Comparison of ENCODE assay signal across 1 cellular context in the genomic region with DNA sequence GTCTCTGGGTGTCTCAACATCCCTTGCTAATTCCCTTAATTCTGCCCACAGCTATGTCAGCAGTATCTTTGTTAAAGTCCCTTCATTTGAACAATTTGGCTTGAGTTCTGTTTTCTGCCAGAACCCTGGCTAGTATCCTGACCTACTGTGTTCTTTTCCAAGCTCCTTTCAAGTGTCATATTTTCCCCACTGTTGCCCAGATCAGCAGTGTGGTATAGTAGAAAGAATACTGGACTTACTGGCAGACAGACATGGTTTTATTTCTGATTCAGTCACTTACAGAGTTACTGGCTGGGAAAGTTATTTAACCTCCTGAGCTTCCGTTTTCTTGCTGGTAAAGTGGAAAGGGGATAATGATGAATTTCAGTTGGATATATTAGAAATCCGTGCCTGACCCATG.
TF ChIP-seq lines count a peak whose summit lies in the region.

No MANE protein-coding gene starts in this region.

TF ChIP-seq in GM23338, 12 proteins besides CTCF, POLR2A, EP300 and RAD21 (continued from another document):
- TF ChIP-seq, protein P1, sequence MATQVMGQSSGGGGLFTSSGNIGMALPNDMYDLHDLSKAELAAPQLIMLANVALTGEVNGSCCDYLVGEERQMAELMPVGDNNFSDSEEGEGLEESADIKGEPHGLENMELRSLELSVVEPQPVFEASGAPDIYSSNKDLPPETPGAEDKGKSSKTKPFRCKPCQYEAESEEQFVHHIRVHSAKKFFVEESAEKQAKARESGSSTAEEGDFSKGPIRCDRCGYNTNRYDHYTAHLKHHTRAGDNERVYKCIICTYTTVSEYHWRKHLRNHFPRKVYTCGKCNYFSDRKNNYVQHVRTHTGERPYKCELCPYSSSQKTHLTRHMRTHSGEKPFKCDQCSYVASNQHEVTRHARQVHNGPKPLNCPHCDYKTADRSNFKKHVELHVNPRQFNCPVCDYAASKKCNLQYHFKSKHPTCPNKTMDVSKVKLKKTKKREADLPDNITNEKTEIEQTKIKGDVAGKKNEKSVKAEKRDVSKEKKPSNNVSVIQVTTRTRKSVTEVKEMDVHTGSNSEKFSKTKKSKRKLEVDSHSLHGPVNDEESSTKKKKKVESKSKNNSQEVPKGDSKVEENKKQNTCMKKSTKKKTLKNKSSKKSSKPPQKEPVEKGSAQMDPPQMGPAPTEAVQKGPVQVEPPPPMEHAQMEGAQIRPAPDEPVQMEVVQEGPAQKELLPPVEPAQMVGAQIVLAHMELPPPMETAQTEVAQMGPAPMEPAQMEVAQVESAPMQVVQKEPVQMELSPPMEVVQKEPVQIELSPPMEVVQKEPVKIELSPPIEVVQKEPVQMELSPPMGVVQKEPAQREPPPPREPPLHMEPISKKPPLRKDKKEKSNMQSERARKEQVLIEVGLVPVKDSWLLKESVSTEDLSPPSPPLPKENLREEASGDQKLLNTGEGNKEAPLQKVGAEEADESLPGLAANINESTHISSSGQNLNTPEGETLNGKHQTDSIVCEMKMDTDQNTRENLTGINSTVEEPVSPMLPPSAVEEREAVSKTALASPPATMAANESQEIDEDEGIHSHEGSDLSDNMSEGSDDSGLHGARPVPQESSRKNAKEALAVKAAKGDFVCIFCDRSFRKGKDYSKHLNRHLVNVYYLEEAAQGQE (IDR thresholded peaks at IDR 0.05; ENCODE audit: unreplicated experiment): no peak
- TF ChIP-seq STAT1 (IDR thresholded peaks at IDR 0.05; ENCODE audit: unreplicated experiment): no peak
- TF ChIP-seq ZNF114 (CRISPR knock-in tag; IDR thresholded peaks at IDR 0.05): no peak
- no peak for TF ChIP-seq ZNF331 (CRISPR knock-in tag; IDR thresholded peaks at IDR 0.05; ENCODE audit: low read depth)
- no peak for TF ChIP-seq JUNB (IDR thresholded peaks at IDR 0.05; ENCODE audit: unreplicated experiment)
- no peak for TF ChIP-seq EZH2 (IDR thresholded peaks at IDR 0.05; ENCODE audit: low read depth, unreplicated experiment)
- TF ChIP-seq, protein P2, sequence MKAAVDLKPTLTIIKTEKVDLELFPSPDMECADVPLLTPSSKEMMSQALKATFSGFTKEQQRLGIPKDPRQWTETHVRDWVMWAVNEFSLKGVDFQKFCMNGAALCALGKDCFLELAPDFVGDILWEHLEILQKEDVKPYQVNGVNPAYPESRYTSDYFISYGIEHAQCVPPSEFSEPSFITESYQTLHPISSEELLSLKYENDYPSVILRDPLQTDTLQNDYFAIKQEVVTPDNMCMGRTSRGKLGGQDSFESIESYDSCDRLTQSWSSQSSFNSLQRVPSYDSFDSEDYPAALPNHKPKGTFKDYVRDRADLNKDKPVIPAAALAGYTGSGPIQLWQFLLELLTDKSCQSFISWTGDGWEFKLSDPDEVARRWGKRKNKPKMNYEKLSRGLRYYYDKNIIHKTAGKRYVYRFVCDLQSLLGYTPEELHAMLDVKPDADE (IDR thresholded peaks at IDR 0.05): no peak
- no peak for TF ChIP-seq EZH2phosphoT487 (IDR thresholded peaks at IDR 0.05; ENCODE audit: unreplicated experiment)
- TF ChIP-seq CREB1 (CRISPR knock-in tag; IDR thresholded peaks at IDR 0.05; ENCODE audit: low read depth): no peak
- TF ChIP-seq NANOG (IDR thresholded peaks at IDR 0.05; ENCODE audit: borderline replicate concordance): no peak
- TF ChIP-seq, protein P3, sequence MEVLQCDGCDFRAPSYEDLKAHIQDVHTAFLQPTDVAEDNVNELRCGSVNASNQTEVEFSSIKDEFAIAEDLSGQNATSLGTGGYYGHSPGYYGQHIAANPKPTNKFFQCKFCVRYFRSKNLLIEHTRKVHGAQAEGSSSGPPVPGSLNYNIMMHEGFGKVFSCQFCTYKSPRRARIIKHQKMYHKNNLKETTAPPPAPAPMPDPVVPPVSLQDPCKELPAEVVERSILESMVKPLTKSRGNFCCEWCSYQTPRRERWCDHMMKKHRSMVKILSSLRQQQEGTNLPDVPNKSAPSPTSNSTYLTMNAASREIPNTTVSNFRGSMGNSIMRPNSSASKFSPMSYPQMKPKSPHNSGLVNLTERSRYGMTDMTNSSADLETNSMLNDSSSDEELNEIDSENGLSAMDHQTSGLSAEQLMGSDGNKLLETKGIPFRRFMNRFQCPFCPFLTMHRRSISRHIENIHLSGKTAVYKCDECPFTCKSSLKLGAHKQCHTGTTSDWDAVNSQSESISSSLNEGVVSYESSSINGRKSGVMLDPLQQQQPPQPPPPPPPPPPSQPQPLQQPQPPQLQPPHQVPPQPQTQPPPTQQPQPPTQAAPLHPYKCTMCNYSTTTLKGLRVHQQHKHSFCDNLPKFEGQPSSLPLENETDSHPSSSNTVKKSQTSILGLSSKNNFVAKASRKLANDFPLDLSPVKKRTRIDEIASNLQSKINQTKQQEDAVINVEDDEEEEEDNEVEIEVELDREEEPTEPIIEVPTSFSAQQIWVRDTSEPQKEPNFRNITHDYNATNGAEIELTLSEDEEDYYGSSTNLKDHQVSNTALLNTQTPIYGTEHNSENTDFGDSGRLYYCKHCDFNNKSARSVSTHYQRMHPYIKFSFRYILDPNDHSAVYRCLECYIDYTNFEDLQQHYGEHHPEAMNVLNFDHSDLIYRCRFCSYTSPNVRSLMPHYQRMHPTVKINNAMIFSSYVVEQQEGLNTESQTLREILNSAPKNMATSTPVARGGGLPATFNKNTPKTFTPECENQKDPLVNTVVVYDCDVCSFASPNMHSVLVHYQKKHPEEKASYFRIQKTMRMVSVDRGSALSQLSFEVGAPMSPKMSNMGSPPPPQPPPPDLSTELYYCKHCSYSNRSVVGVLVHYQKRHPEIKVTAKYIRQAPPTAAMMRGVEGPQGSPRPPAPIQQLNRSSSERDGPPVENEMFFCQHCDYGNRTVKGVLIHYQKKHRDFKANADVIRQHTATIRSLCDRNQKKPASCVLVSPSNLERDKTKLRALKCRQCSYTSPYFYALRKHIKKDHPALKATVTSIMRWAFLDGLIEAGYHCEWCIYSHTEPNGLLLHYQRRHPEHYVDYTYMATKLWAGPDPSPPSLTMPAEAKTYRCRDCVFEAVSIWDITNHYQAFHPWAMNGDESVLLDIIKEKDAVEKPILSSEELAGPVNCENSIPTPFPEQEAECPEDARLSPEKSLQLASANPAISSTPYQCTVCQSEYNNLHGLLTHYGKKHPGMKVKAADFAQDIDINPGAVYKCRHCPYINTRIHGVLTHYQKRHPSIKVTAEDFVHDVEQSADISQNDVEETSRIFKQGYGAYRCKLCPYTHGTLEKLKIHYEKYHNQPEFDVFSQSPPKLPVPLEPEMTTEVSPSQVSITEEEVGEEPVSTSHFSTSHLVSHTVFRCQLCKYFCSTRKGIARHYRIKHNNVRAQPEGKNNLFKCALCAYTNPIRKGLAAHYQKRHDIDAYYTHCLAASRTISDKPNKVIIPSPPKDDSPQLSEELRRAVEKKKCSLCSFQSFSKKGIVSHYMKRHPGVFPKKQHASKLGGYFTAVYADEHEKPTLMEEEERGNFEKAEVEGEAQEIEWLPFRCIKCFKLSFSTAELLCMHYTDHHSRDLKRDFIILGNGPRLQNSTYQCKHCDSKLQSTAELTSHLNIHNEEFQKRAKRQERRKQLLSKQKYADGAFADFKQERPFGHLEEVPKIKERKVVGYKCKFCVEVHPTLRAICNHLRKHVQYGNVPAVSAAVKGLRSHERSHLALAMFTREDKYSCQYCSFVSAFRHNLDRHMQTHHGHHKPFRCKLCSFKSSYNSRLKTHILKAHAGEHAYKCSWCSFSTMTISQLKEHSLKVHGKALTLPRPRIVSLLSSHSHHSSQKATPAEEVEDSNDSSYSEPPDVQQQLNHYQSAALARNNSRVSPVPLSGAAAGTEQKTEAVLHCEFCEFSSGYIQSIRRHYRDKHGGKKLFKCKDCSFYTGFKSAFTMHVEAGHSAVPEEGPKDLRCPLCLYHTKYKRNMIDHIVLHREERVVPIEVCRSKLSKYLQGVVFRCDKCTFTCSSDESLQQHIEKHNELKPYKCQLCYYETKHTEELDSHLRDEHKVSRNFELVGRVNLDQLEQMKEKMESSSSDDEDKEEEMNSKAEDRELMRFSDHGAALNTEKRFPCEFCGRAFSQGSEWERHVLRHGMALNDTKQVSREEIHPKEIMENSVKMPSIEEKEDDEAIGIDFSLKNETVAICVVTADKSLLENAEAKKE (CRISPR knock-in tag; IDR thresholded peaks at IDR 0.05): no peak
